10 cellular contexts compared by ENCODE assay signal in the genomic region with DNA sequence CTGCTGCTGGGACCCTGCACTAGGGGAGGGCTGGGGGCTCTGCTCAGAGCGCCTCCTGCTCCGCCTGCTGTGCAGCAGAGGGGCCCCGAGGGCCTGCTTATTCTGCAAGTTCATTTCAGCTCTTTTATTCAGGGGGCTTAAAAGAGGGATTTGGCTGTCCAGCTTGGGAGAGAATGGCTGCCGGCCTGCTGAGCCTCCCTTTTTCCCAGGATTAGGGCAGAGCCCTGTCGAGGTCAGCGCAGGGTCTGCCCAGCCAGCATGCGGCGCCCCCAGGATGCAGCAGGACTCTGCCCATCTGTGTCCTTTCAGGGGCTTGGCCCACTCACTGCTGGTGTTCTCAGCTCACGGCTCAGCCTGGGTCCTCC. TPM values are rescaled to one million over a fixed set of nuclear protein-coding genes. Genes with fewer than 3 reads are reported as not detected.
DNase-seq lines count a peak whose midpoint lies in the region; ATAC-seq, FAIRE-seq and TF ChIP-seq lines count a peak whose summit lies in the region.
"Had no signal": no experiment of that assay in that cellular context is flagged by ENCODE, and none has a peak within 500 bp of the region (broad histone marks: within the 10 kb centered on the region; RNA-seq: fewer than 3 reads in every experiment).

No MANE protein-coding gene starts in this region.

- H4K20me1 ChIP-seq in BLaER1 treated with 17β-estradiol and CSF1 and Interleukin-3, amounts not matched to agents 10 nM and 100 nM: peaks cover 11 to 45% (median 21%) of the 10 kb centered on the region in 11 experiments; a peak in 16 of 22 replicates

- TF ChIP-seq POLR2A in prostate gland (IDR thresholded peaks at IDR 0.05) (no peak), GM12892 (IDR thresholded peaks at IDR 0.05; ENCODE audit: low read depth, low read length) (no peak), testis (IDR thresholded peaks at IDR 0.05) (no peak)

- H3K9ac ChIP-seq in BLaER1 treated with 17β-estradiol and CSF1 and Interleukin-3, amounts not matched to agents 10 nM and 100 nM: peak overlapping the region in 7 of 11 experiments; percentile 11 to 69 (median 45); a peak in 9 of 22 replicates

- H3K27ac ChIP-seq in BLaER1 treated with 17β-estradiol and CSF1 and Interleukin-3, amounts not matched to agents 10 nM and 100 nM: peak overlapping the region in 2 of 11 experiments; percentile 13 to 64; a peak in 2 of 22 replicates
- H3K27ac ChIP-seq in angular gyrus (ENCODE audit: low read depth, low read length) (peak overlapping the region; percentile 97), prostate gland (peak overlapping the region; percentile 77 to 78), testis (peak overlapping the region in 1 of 2 donors; percentile 29)

- no peaks in the 10 kb centered on the region for H3K9me3 ChIP-seq in BLaER1 treated with 17β-estradiol and CSF1 and Interleukin-3, amounts not matched to agents 10 nM and 100 nM (replicated peaks in 1 of 11)
- H3K9me3 ChIP-seq in prostate gland (no peaks in the 10 kb centered on the region), testis (no peaks in the 10 kb centered on the region)

- H3K4me3 ChIP-seq in BLaER1 treated with 17β-estradiol and CSF1 and Interleukin-3, amounts not matched to agents 10 nM and 100 nM: no peak overlapping the region
- H3K4me3 ChIP-seq in prostate gland (no peak overlapping the region), testis (no peak overlapping the region)

- peak overlapping the region; percentile 71 to 96 (median 89) for H3K4me2 ChIP-seq in BLaER1 treated with 17β-estradiol and CSF1 and Interleukin-3, amounts not matched to agents 10 nM and 100 nM

- FAIRE-seq in GM12892 (lab: Jason Lieb, UNC): no peak
- FAIRE-seq: frontal cortex had no signal

- 68% methylated on average over 8 of the region's 9 CpGs for WGBS in prostate gland
- WGBS in testis, 2 donors: 63 to 88% methylated on average over 4 to 9 of the region's 9 CpGs

- no peak for TF ChIP-seq CTCF in prostate gland (IDR thresholded peaks at IDR 0.05)
- no peak for TF ChIP-seq CTCF in testis (IDR thresholded peaks at IDR 0.05)

- peaks cover 0 to 24% (median 0%) of the 10 kb centered on the region in 11 experiments; a peak in 3 of 22 replicates for H3K36me3 ChIP-seq in BLaER1 treated with 17β-estradiol and CSF1 and Interleukin-3, amounts not matched to agents 10 nM and 100 nM
- H3K36me3 ChIP-seq in prostate gland (no peaks in the 10 kb centered on the region), testis (ENCODE audit: low read depth, missing control alignments) (no peaks in the 10 kb centered on the region)

- peaks cover 0 to 23% (median 14%) of the 10 kb centered on the region in 11 experiments; a peak in 11 of 22 replicates for H3K27me3 ChIP-seq in BLaER1 treated with 17β-estradiol and CSF1 and Interleukin-3, amounts not matched to agents 10 nM and 100 nM
- H3K27me3 ChIP-seq in prostate gland (replicated peaks; ENCODE audit: insufficient read depth): no peaks in the 10 kb centered on the region
- H3K27me3 ChIP-seq in testis: no peaks in the 10 kb centered on the region

- DNase-seq in left cardiac atrium (peak; percentile 20), prostate gland (ENCODE audit: low spot score) (no peak), GM12892 (ENCODE audit: insufficient read length) (no peak), GDM1 (lab: John Stamatoyannopoulos, UW) (no peak), testis (no peak)
- DNase-seq in activated CD4-positive, alpha-beta T cell treated with anti-CD3 and anti-CD28 coated beads for 4 hours: no peak

- intact Hi-C loops in left cardiac atrium (cut with DNase I): loop anchor here in 1 of 2 donors (5.0 kb wide), 1 partner anchor 118 kb away; no protein-coding TSS in a partner anchor
- intact Hi-C loops in prostate gland (cut with DNase I): no loop called here
- intact Hi-C loops in testis (cut with DNase I; ENCODE audit: low total_unique reads): no loop called here

- ATAC-seq in left cardiac atrium: no peak

- H3K4me1 ChIP-seq in BLaER1 treated with 17β-estradiol and CSF1 and Interleukin-3, amounts not matched to agents 10 nM and 100 nM: peaks cover 29 to 83% (median 76%) of the 10 kb centered on the region in 10 experiments
- H3K4me1 ChIP-seq in prostate gland (replicated peaks) (peaks cover 15% of the 10 kb centered on the region), testis (peaks cover 41% of the 10 kb centered on the region)

RNA-seq across cellular contexts. Expression of a gene that starts 1.1 kb away (rescaled TPM):
- 10 to 100 TPM in 1 of 2 donors, 1 to 10 TPM in 1; 8.6 to 11.4 TPM for total RNA-seq in left cardiac atrium
- 1 to 10 TPM in 1 of 2 donors, under 1 TPM in 1; 0.27 to 4.1 TPM for total RNA-seq in prostate gland
- 0.51 TPM for polyA plus RNA-seq in GM12892 (2012; ENCODE audit: missing spikeins)
- 1 to 10 TPM; 2.0 TPM for total RNA-seq in testis
- 1.9 TPM for polyA plus RNA-seq in testis (ENCODE audit: insufficient read depth, low read depth, low replicate concordance)
- total RNA-seq: Daoy had no signal

RNA-seq across cellular contexts. Expression of a gene that starts 32.6 kb away (rescaled TPM):
- total RNA-seq in left cardiac atrium (10 to 100 TPM; 11.3 to 15.5 TPM), prostate gland (100 to 1,000 TPM in 1 of 2 donors, 10 to 100 TPM in 1; 33.6 to 132 TPM), testis (10 to 100 TPM; 81.4 to 99.6 TPM)
- polyA plus RNA-seq in GM12892 (2012; ENCODE audit: missing spikeins): 22.7 TPM
- 60.0 TPM for polyA plus RNA-seq in testis (ENCODE audit: insufficient read depth, low read depth, low replicate concordance)

RNA-seq across cellular contexts. Expression of a gene that starts 32.8 kb away (rescaled TPM):
- total RNA-seq in left cardiac atrium: 10 to 100 TPM; 47.2 to 59.6 TPM
- 10 to 100 TPM; 50.4 to 72.3 TPM for total RNA-seq in prostate gland
- 65.3 TPM for polyA plus RNA-seq in GM12892 (2012; ENCODE audit: missing spikeins)
- 10 to 100 TPM; 86.9 to 95.9 TPM for total RNA-seq in testis
- polyA plus RNA-seq in testis (ENCODE audit: insufficient read depth, low read depth, low replicate concordance): 78.4 TPM

RNA-seq across cellular contexts. Expression of a gene that starts 46.8 kb away (rescaled TPM):
- total RNA-seq in left cardiac atrium: 10 to 100 TPM; 61.5 to 88.4 TPM
- 100 to 1,000 TPM in 1 of 2 donors, 10 to 100 TPM in 1; 86.5 to 214 TPM for total RNA-seq in prostate gland
- polyA plus RNA-seq in GM12892 (2012; ENCODE audit: missing spikeins): 1.00 TPM
- 100 to 1,000 TPM; 139 to 142 TPM for total RNA-seq in testis
- 70.4 TPM for polyA plus RNA-seq in testis (ENCODE audit: insufficient read depth, low read depth, low replicate concordance)
